Comparison of ENCODE assay signal across 1 cellular context in the genomic region with DNA sequence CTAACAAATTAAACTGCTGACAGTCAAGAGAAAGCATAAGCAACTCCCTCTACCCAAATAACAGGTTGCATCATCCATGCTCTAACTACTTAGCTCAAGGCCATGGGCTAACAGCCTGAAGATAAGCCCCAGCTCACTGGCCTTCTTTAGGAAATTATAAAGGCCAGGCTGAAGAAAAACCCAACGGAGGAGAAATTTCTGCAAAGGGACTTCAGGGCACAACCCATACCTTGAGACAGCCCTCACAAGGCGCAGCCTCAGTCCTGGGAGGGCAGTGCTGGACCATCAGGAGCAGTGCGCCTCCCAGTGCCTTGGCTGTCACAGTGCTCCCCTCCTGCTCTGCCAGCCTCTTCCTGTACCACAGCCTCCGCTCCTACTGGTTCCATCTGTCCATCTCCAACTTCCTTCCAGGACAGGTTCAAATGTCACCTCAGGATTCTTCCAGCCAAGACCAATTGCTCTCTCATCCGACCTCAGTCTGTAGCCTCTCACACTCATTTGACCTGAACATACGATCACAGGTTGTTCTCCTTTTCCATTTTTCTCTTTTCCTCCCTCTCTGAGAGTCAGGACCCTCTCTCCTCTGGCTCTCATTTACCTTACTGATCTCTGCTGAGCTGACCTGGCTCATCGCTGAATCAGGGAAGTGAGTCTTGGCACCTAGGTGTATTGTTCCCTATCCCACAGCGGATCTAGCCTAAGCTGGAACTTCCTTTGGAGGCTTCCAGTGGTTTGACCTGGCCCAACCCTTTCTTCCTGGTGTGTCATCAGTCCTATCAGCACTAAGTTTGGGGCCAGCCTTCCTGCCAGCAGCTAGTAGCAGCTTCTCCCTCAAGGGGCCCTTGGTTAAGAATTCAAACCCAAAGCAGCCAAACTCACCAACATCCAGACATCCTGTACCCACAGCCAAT.
TF ChIP-seq lines count a peak whose summit lies in the region.

No MANE protein-coding gene starts in this region.

TF ChIP-seq in HepG2, 621 proteins besides CTCF, POLR2A, EP300 and RAD21 (continued from another document and continues in another):
- TF ChIP-seq, protein P1, sequence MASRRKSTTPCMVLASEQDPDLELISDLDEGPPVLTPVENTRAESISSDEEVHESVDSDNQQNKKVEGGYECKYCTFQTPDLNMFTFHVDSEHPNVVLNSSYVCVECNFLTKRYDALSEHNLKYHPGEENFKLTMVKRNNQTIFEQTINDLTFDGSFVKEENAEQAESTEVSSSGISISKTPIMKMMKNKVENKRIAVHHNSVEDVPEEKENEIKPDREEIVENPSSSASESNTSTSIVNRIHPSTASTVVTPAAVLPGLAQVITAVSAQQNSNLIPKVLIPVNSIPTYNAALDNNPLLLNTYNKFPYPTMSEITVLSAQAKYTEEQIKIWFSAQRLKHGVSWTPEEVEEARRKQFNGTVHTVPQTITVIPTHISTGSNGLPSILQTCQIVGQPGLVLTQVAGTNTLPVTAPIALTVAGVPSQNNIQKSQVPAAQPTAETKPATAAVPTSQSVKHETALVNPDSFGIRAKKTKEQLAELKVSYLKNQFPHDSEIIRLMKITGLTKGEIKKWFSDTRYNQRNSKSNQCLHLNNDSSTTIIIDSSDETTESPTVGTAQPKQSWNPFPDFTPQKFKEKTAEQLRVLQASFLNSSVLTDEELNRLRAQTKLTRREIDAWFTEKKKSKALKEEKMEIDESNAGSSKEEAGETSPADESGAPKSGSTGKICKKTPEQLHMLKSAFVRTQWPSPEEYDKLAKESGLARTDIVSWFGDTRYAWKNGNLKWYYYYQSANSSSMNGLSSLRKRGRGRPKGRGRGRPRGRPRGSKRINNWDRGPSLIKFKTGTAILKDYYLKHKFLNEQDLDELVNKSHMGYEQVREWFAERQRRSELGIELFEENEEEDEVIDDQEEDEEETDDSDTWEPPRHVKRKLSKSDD (CRISPR knock-in tag; IDR thresholded peaks at IDR 0.05; ENCODE audit: low read depth): no peak
- TF ChIP-seq RNF2 (conservative IDR thresholded peaks at IDR 0.05; ENCODE audit: low read depth): no peak
- TF ChIP-seq ZNF367 (CRISPR knock-in tag; IDR thresholded peaks at IDR 0.05; ENCODE audit: borderline replicate concordance): no peak
- TF ChIP-seq ZNF34 (CRISPR knock-in tag; IDR thresholded peaks at IDR 0.05; ENCODE audit: borderline replicate concordance): no peak; the same call in 1 of the 2 replicates
- peak; percentile 51; the same call in 1 of the 2 replicates for TF ChIP-seq SSRP1 (CRISPR knock-in tag; IDR thresholded peaks at IDR 0.05)
- TF ChIP-seq CEBPB (IDR thresholded peaks at IDR 0.05; ENCODE audit: borderline replicate concordance, low read depth, low read length): peak; percentile 95
- TF ChIP-seq, protein P2, sequence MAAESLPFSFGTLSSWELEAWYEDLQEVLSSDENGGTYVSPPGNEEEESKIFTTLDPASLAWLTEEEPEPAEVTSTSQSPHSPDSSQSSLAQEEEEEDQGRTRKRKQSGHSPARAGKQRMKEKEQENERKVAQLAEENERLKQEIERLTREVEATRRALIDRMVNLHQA (CRISPR knock-in tag; IDR thresholded peaks at IDR 0.05): no peak
- TF ChIP-seq ZFP1 (CRISPR knock-in tag; IDR thresholded peaks at IDR 0.05): peak; percentile 41; the same call in 1 of the 2 replicates
- TF ChIP-seq CBX1 (IDR thresholded peaks at IDR 0.05; ENCODE audit: low read depth): no peak
- TF ChIP-seq ZNF296 (CRISPR knock-in tag; conservative IDR thresholded peaks at IDR 0.05): 0 out of 2 replicates have a peak, but pooled peaks have one; percentile 37
- no peak for TF ChIP-seq ZNF749 (CRISPR knock-in tag; IDR thresholded peaks at IDR 0.05; ENCODE audit: borderline replicate concordance)
- peak; percentile 45 for TF ChIP-seq FOSL2 (CRISPR knock-in tag; IDR thresholded peaks at IDR 0.05)
- TF ChIP-seq, protein P3, sequence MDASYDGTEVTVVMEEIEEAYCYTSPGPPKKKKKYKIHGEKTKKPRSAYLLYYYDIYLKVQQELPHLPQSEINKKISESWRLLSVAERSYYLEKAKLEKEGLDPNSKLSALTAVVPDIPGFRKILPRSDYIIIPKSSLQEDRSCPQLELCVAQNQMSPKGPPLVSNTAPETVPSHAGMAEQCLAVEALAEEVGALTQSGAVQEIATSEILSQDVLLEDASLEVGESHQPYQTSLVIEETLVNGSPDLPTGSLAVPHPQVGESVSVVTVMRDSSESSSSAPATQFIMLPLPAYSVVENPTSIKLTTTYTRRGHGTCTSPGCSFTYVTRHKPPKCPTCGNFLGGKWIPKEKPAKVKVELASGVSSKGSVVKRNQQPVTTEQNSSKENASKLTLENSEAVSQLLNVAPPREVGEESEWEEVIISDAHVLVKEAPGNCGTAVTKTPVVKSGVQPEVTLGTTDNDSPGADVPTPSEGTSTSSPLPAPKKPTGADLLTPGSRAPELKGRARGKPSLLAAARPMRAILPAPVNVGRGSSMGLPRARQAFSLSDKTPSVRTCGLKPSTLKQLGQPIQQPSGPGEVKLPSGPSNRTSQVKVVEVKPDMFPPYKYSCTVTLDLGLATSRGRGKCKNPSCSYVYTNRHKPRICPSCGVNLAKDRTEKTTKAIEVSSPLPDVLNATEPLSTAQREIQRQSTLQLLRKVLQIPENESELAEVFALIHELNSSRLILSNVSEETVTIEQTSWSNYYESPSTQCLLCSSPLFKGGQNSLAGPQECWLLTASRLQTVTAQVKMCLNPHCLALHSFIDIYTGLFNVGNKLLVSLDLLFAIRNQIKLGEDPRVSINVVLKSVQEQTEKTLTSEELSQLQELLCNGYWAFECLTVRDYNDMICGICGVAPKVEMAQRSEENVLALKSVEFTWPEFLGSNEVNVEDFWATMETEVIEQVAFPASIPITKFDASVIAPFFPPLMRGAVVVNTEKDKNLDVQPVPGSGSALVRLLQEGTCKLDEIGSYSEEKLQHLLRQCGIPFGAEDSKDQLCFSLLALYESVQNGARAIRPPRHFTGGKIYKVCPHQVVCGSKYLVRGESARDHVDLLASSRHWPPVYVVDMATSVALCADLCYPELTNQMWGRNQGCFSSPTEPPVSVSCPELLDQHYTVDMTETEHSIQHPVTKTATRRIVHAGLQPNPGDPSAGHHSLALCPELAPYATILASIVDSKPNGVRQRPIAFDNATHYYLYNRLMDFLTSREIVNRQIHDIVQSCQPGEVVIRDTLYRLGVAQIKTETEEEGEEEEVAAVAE (CRISPR knock-in tag; IDR thresholded peaks at IDR 0.05; ENCODE audit: borderline replicate concordance): no peak; the same call in 1 of the 2 replicates
- TF ChIP-seq SMAD3 (CRISPR knock-in tag; IDR thresholded peaks at IDR 0.05): peak; percentile 46; the same call in 1 of the 2 replicates
- TF ChIP-seq DMAP1 (CRISPR knock-in tag; IDR thresholded peaks at IDR 0.05): 0 out of 2 replicates have a peak, but pooled peaks have one; percentile 46
- no peak for TF ChIP-seq ZKSCAN1 (IDR thresholded peaks at IDR 0.05; ENCODE audit: low read length)
- TF ChIP-seq ZNF761 (CRISPR knock-in tag; conservative IDR thresholded peaks at IDR 0.05): 0 out of 2 replicates have a peak, but pooled peaks have one; percentile 30
- TF ChIP-seq, protein P4, sequence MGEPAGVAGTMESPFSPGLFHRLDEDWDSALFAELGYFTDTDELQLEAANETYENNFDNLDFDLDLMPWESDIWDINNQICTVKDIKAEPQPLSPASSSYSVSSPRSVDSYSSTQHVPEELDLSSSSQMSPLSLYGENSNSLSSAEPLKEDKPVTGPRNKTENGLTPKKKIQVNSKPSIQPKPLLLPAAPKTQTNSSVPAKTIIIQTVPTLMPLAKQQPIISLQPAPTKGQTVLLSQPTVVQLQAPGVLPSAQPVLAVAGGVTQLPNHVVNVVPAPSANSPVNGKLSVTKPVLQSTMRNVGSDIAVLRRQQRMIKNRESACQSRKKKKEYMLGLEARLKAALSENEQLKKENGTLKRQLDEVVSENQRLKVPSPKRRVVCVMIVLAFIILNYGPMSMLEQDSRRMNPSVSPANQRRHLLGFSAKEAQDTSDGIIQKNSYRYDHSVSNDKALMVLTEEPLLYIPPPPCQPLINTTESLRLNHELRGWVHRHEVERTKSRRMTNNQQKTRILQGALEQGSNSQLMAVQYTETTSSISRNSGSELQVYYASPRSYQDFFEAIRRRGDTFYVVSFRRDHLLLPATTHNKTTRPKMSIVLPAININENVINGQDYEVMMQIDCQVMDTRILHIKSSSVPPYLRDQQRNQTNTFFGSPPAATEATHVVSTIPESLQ (CRISPR knock-in tag; conservative IDR thresholded peaks at IDR 0.05): 0 out of 2 replicates have a peak, but pooled peaks have one; percentile 51
- 0 out of 2 replicates have a peak, but pooled peaks have one; percentile 37 for TF ChIP-seq ZNF33B (CRISPR knock-in tag; IDR thresholded peaks at IDR 0.05)
- TF ChIP-seq HOXA9 (CRISPR knock-in tag; IDR thresholded peaks at IDR 0.05; ENCODE audit: borderline replicate concordance): no peak
- TF ChIP-seq POLR2G (IDR thresholded peaks at IDR 0.05; ENCODE audit: low read depth, low read length): 0 out of 2 replicates have a peak, but pooled peaks have one; percentile 8
- TF ChIP-seq DR1 (CRISPR knock-in tag; IDR thresholded peaks at IDR 0.05): no peak
- no peak for TF ChIP-seq SP4 (CRISPR knock-in tag; IDR thresholded peaks at IDR 0.05)
- TF ChIP-seq, protein P5, sequence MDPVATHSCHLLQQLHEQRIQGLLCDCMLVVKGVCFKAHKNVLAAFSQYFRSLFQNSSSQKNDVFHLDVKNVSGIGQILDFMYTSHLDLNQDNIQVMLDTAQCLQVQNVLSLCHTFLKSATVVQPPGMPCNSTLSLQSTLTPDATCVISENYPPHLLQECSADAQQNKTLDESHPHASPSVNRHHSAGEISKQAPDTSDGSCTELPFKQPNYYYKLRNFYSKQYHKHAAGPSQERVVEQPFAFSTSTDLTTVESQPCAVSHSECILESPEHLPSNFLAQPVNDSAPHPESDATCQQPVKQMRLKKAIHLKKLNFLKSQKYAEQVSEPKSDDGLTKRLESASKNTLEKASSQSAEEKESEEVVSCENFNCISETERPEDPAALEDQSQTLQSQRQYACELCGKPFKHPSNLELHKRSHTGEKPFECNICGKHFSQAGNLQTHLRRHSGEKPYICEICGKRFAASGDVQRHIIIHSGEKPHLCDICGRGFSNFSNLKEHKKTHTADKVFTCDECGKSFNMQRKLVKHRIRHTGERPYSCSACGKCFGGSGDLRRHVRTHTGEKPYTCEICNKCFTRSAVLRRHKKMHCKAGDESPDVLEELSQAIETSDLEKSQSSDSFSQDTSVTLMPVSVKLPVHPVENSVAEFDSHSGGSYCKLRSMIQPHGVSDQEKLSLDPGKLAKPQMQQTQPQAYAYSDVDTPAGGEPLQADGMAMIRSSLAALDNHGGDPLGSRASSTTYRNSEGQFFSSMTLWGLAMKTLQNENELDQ (CRISPR knock-in tag; IDR thresholded peaks at IDR 0.05; ENCODE audit: borderline replicate concordance): no peak
- TF ChIP-seq, protein P6, sequence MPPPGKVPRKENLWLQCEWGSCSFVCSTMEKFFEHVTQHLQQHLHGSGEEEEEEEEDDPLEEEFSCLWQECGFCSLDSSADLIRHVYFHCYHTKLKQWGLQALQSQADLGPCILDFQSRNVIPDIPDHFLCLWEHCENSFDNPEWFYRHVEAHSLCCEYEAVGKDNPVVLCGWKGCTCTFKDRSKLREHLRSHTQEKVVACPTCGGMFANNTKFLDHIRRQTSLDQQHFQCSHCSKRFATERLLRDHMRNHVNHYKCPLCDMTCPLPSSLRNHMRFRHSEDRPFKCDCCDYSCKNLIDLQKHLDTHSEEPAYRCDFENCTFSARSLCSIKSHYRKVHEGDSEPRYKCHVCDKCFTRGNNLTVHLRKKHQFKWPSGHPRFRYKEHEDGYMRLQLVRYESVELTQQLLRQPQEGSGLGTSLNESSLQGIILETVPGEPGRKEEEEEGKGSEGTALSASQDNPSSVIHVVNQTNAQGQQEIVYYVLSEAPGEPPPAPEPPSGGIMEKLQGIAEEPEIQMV (CRISPR knock-in tag; IDR thresholded peaks at IDR 0.05; ENCODE audit: low read depth): peak; percentile 74; the same call in 1 of the 2 replicates
- TF ChIP-seq GATAD2A (CRISPR knock-in tag; IDR thresholded peaks at IDR 0.05): peak; percentile 79
- TF ChIP-seq LCORL (IDR thresholded peaks at IDR 0.05): no peak
- 0 out of 2 replicates have a peak, but pooled peaks have one; percentile 13 for TF ChIP-seq LCORL (CRISPR knock-in tag; IDR thresholded peaks at IDR 0.05)
- peak; percentile 18 for TF ChIP-seq ASH2L (IDR thresholded peaks at IDR 0.05; ENCODE audit: insufficient read length, low read depth, low read length)
- TF ChIP-seq ZNF12 (CRISPR knock-in tag; IDR thresholded peaks at IDR 0.05): 0 out of 2 replicates have a peak, but pooled peaks have one; percentile 47
- TF ChIP-seq, protein P7, sequence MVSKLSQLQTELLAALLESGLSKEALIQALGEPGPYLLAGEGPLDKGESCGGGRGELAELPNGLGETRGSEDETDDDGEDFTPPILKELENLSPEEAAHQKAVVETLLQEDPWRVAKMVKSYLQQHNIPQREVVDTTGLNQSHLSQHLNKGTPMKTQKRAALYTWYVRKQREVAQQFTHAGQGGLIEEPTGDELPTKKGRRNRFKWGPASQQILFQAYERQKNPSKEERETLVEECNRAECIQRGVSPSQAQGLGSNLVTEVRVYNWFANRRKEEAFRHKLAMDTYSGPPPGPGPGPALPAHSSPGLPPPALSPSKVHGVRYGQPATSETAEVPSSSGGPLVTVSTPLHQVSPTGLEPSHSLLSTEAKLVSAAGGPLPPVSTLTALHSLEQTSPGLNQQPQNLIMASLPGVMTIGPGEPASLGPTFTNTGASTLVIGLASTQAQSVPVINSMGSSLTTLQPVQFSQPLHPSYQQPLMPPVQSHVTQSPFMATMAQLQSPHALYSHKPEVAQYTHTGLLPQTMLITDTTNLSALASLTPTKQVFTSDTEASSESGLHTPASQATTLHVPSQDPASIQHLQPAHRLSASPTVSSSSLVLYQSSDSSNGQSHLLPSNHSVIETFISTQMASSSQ (IDR thresholded peaks at IDR 0.05; ENCODE audit: low read depth): no peak
- TF ChIP-seq, protein P7 (CRISPR knock-in tag; IDR thresholded peaks at IDR 0.05; ENCODE audit: borderline replicate concordance): 0 out of 2 replicates have a peak, but pooled peaks have one; percentile 22
- TF ChIP-seq, protein P8, sequence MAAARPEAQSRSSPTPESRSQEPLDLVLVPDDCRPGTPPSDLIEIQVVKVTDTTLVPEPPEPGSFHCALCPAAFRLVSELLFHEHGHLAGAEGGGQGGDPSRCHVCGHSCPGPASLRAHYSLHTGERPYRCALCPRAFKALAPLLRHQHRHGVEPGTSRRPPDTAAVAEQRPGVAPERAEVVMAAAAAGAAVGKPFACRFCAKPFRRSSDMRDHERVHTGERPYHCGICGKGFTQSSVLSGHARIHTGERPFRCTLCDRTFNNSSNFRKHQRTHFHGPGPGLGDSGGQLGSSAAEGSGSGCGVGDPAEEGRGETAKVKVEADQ (CRISPR knock-in tag; IDR thresholded peaks at IDR 0.05; ENCODE audit: borderline replicate concordance): 0 out of 2 replicates have a peak, but pooled peaks have one; percentile 73
- peak; percentile 26; the same call in 1 of the 2 replicates for TF ChIP-seq ZNF768 (CRISPR knock-in tag; IDR thresholded peaks at IDR 0.05)
- no peak for TF ChIP-seq ZNF674 (CRISPR knock-in tag; IDR thresholded peaks at IDR 0.05; ENCODE audit: low read depth)
- no peak for TF ChIP-seq YY1 (IDR thresholded peaks at IDR 0.05; ENCODE audit: insufficient read depth, insufficient replicate concordance, low read depth, low read length)
